In the genomic region with DNA sequence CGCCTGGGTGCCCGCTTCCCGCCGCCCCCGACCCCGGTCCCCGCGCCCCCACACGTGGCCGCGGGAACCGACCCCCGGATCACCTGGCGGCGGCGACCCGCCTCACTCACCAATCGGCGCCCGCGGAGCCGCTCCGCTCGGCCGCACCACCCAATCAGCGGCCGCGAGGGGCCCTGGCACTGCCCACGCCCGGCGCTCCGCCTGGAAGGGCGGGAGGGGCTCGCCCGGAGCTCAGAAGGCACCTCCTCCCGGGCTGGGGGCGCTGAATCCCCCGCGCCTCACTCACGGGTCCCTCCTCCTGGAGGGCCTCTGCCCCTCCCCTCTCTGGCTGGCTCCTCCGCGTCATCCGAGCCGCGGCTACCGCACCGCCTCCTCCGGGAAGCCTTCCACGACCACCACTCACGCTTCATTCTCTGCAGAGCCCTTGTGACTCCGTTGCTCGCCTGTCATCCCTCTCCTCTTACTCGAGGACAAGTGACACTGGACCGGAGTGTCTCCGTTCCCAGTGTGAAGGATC, we compare ENCODE assay signal across 1 cellular context.
A peak's percentile ranks its signal among the peaks of the same experiment; 100 is the strongest.
TF ChIP-seq lines count a peak whose summit lies in the region.

No MANE protein-coding gene starts in this region.

TF ChIP-seq in HEK293, 187 proteins besides CTCF, POLR2A, EP300 and RAD21 (continued from another document):
- TF ChIP-seq ZNF274 (IDR thresholded peaks at IDR 0.05; ENCODE audit: low read length) = no peak
- no peak for TF ChIP-seq ZNF274 (tag by site-specific recombination; IDR thresholded peaks at IDR 0.05; ENCODE audit: borderline replicate concordance)
- TF ChIP-seq GLIS1 (tag by site-specific recombination; IDR thresholded peaks at IDR 0.05) = peak; percentile 47; the same call in 1 of the 2 replicates
